In genomic region chr13:110551284-110551683, GRCh38 we compare ENCODE assay signal across 2 cellular contexts.
TF ChIP-seq lines count a peak whose summit lies in the region.

No MANE protein-coding gene starts in this region.

TF ChIP-seq in SK-N-SH, 30 proteins besides CTCF, POLR2A, EP300 and RAD21:
- TF ChIP-seq GATA2 (CRISPR knock-in tag; IDR thresholded peaks at IDR 0.05) (peak; percentile 63), RFX5 (IDR thresholded peaks at IDR 0.05; ENCODE audit: low read length) (no peak)

TF ChIP-seq in SK-N-SH treated with all-trans-retinoic acid at 6 μM for 48 hours, 23 proteins besides CTCF, POLR2A, EP300 and RAD21:
- TF ChIP-seq ZNF70 (CRISPR knock-in tag; IDR thresholded peaks at IDR 0.05) (no peak), TSHZ2 (CRISPR knock-in tag; IDR thresholded peaks at IDR 0.05) (no peak), GLIS3 (CRISPR knock-in tag; IDR thresholded peaks at IDR 0.05) (no peak), ZFP3 (CRISPR knock-in tag; IDR thresholded peaks at IDR 0.05) (no peak), CSRNP3 (CRISPR knock-in tag; IDR thresholded peaks at IDR 0.05) (no peak)
